Comparison of ENCODE assay signal across 8 cellular contexts in the genomic region with DNA sequence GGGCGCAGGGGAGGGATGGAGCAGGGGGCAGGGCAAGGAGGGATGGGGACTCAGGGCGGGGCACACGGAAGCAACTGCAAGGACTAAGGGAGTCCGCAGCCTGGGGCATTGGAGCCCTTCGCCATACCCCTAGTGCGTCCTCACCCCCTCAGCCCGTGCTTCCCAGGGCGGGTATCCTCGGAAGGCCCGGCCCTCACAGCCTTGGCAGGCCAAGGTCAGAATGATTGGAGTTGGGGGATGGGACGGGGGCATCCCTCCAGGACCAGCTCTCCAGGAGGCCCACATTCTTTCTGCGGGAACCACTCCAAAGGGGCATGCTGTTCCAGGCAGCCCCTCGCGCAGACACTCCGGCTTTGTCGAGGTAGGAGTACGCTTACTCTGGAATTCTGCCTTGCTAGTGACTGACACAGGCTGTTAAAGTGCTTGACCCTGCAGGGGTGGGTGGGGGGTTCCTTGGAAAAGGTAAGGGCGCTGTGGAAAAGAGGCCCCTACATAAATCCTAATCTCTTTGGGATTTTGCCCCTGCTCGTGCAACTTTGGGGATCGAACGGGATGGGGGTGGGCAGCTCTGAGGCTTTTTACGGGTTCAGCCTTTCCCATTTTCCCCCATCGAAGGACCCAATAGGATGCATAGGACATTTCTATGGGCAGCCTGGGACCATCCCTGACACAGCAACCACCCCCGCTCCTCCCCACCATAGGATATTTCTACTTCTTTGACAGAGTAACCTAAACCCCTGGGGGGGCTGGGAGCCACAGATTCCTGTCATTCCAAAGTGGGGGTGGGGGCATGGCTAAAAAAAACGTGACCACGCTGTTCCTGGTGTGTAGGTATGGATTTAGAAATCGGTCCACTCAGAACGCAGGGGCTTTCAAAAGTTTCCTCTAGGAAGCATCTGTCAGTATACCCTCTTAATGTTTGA. TPM values are rescaled to one million over a fixed set of nuclear protein-coding genes. Genes with fewer than 3 reads are reported as not detected.
DNase-seq lines count a peak whose midpoint lies in the region; ATAC-seq and TF ChIP-seq lines count a peak whose summit lies in the region.

No MANE protein-coding gene starts in this region.

- WGBS in testis, 2 donors, result 10 to 19% methylated on average over 16 to 27 of the region's 28 CpGs

- peak overlapping the region in 1 of 2 donors; percentile 76 for H3K27ac ChIP-seq in testis

- peak overlapping the region; percentile 98 for H3K4me3 Mint-ChIP-seq in activated CD4-positive, alpha-beta T cell treated with anti-CD3 and anti-CD28 coated beads, Interleukin-2, amount 10 ng/mL, durations not matched to agents 24 days and 14 days
- H3K4me3 Mint-ChIP-seq in activated CD8-positive, alpha-beta T cell treated with anti-CD3 and anti-CD28 coated beads, Interleukin-2, amount 10 ng/mL, durations not matched to agents 7 days and 5 days, result peak overlapping the region; percentile 90

- H3K36me3 ChIP-seq in kidney epithelial cell (ENCODE audit: control insufficient read depth, insufficient read depth, low read length) (no peaks in the 10 kb centered on the region), testis (ENCODE audit: low read depth, missing control alignments) (no peaks in the 10 kb centered on the region)

- H3K4me1 ChIP-seq in testis, result peaks cover 19% of the 10 kb centered on the region

- H3K27ac Mint-ChIP-seq in activated CD4-positive, alpha-beta T cell treated with anti-CD3 and anti-CD28 coated beads, Interleukin-2, amount 10 ng/mL, durations not matched to agents 24 days and 14 days, result peak overlapping the region; percentile 78
- no peak overlapping the region for H3K27ac Mint-ChIP-seq in activated CD8-positive, alpha-beta T cell treated with anti-CD3 and anti-CD28 coated beads, Interleukin-2, amount 10 ng/mL, durations not matched to agents 7 days and 5 days

- H3K27me3 ChIP-seq in kidney epithelial cell (ENCODE audit: control insufficient read depth, insufficient read depth, low read length), result no peaks in the 10 kb centered on the region
- H3K27me3 ChIP-seq in testis, result no peaks in the 10 kb centered on the region

- H3K4me3 ChIP-seq in kidney epithelial cell (ENCODE audit: low read depth, low read length) (peak overlapping the region; percentile 64), testis (peak overlapping the region; percentile 91 to 92)

- H3K36me3 Mint-ChIP-seq in activated CD4-positive, alpha-beta T cell treated with anti-CD3 and anti-CD28 coated beads, Interleukin-2, amount 10 ng/mL, durations not matched to agents 24 days and 14 days (ENCODE audit: low read depth), result peaks cover 29% of the 10 kb centered on the region
- H3K36me3 Mint-ChIP-seq in activated CD8-positive, alpha-beta T cell treated with anti-CD3 and anti-CD28 coated beads, Interleukin-2, amount 10 ng/mL, durations not matched to agents 7 days and 5 days (ENCODE audit: low read depth), result peaks cover 34% of the 10 kb centered on the region

- intact Hi-C loops in activated CD4-positive, alpha-beta T cell treated with anti-CD3 and anti-CD28 coated beads, Interleukin-2, amount 10 ng/mL, durations not matched to agents 24 days and 14 days (cut with micrococcal nuclease), result loop anchor here (1.0 to 10.0 kb wide), 10 partner anchors 51 to 672 kb away; a partner anchor contains a TSS
- intact Hi-C loops in testis (cut with DNase I; ENCODE audit: low total_unique reads), result no loop called here

- H3K9me3 Mint-ChIP-seq in activated CD4-positive, alpha-beta T cell treated with anti-CD3 and anti-CD28 coated beads, Interleukin-2, amount 10 ng/mL, durations not matched to agents 24 days and 14 days, result no peaks in the 10 kb centered on the region
- no peaks in the 10 kb centered on the region for H3K9me3 Mint-ChIP-seq in activated CD8-positive, alpha-beta T cell treated with anti-CD3 and anti-CD28 coated beads, Interleukin-2, amount 10 ng/mL, durations not matched to agents 7 days and 5 days (ENCODE audit: insufficient read depth)

- DNase-seq in activated CD4-positive, alpha-beta T cell treated with anti-CD3 and anti-CD28 coated beads, Interleukin-2, amount 10 ng/mL, durations not matched to agents 24 days and 14 days, result no peak
- no peak for DNase-seq in activated CD4-positive, alpha-beta T cell treated with anti-CD3 and anti-CD28 coated beads, Interleukin-2, amount 50 U/mL, for 48 hours
- DNase-seq in activated CD8-positive, alpha-beta T cell treated with anti-CD3 and anti-CD28 coated beads, Interleukin-2, amount 10 ng/mL, durations not matched to agents 7 days and 5 days, result no peak
- DNase-seq in kidney epithelial cell (ENCODE audit: low read depth) (no peak), testis (no peak), left lobe of liver (ENCODE audit: low spot score) (no peak)

- CTCF ChIA-PET in activated CD8-positive, alpha-beta T cell treated with anti-CD3 and anti-CD28 coated beads, Interleukin-2, amount 10 ng/mL, durations not matched to agents 7 days and 5 days (lab: Charles Lee), result no interaction called here

- H3K27me3 Mint-ChIP-seq in activated CD4-positive, alpha-beta T cell treated with anti-CD3 and anti-CD28 coated beads, Interleukin-2, amount 10 ng/mL, durations not matched to agents 24 days and 14 days, result no peaks in the 10 kb centered on the region
- no peaks in the 10 kb centered on the region for H3K27me3 Mint-ChIP-seq in activated CD8-positive, alpha-beta T cell treated with anti-CD3 and anti-CD28 coated beads, Interleukin-2, amount 10 ng/mL, durations not matched to agents 7 days and 5 days (ENCODE audit: low read depth)

- no peak for TF ChIP-seq CTCF in kidney epithelial cell (IDR thresholded peaks at IDR 0.05; ENCODE audit: insufficient read depth, low read length, poor library complexity, severe bottlenecking)
- no peak for TF ChIP-seq CTCF in testis (IDR thresholded peaks at IDR 0.05)

- no peak for TF ChIP-seq POLR2A in testis (IDR thresholded peaks at IDR 0.05)

- H3K4me1 Mint-ChIP-seq in activated CD4-positive, alpha-beta T cell treated with anti-CD3 and anti-CD28 coated beads, Interleukin-2, amount 10 ng/mL, durations not matched to agents 24 days and 14 days, result peaks cover 42% of the 10 kb centered on the region
- peaks cover 41% of the 10 kb centered on the region for H3K4me1 Mint-ChIP-seq in activated CD8-positive, alpha-beta T cell treated with anti-CD3 and anti-CD28 coated beads, Interleukin-2, amount 10 ng/mL, durations not matched to agents 7 days and 5 days (ENCODE audit: low read depth)

- POLR2A ChIA-PET in activated CD8-positive, alpha-beta T cell treated with anti-CD3 and anti-CD28 coated beads, Interleukin-2, amount 10 ng/mL, durations not matched to agents 7 days and 5 days (lab: Charles Lee), result interaction anchor here (0.6 to 4.7 kb wide), 10 partner anchors 7 to 660 kb away, joined by 3 to 60 read pairs (median 4); a partner anchor contains a TSS

- no peaks in the 10 kb centered on the region for H3K9me3 ChIP-seq in testis

- peak; percentile 72 for ATAC-seq in activated CD8-positive, alpha-beta T cell treated with anti-CD3 and anti-CD28 coated beads, Interleukin-2, amount 10 ng/mL, durations not matched to agents 7 days and 5 days
- ATAC-seq in GM18861 (IDR thresholded peaks at IDR 0.05; ENCODE audit: unreplicated experiment), result no peak
- no peak for ATAC-seq in GM18502 (IDR thresholded peaks at IDR 0.05; ENCODE audit: poor library complexity, unreplicated experiment)
- ATAC-seq in left lobe of liver, result no peak

RNA-seq across cellular contexts. Expression of a gene that starts 0.7 kb away (rescaled TPM):
- 55.7 and 59.3 TPM in 2 replicates for total RNA-seq in activated CD4-positive, alpha-beta T cell treated with anti-CD3 and anti-CD28 coated beads, Interleukin-2, amount 10 ng/mL, durations not matched to agents 24 days and 14 days
- 10 to 100 TPM; 66.5 to 71.9 TPM for total RNA-seq in activated CD8-positive, alpha-beta T cell treated with anti-CD3 and anti-CD28 coated beads, Interleukin-2, amount 10 ng/mL, durations not matched to agents 7 days and 5 days
- total RNA-seq in kidney epithelial cell (47.0 and 59.9 TPM in 2 replicates), testis (10 to 100 TPM; 30.1 to 37.8 TPM), left lobe of liver (7.3 TPM)
- 19.5 TPM for polyA plus RNA-seq in testis (ENCODE audit: insufficient read depth, low read depth, low replicate concordance)

RNA-seq across cellular contexts. Expression of a gene that starts 9.3 kb away (rescaled TPM):
- total RNA-seq in activated CD4-positive, alpha-beta T cell treated with anti-CD3 and anti-CD28 coated beads, Interleukin-2, amount 10 ng/mL, durations not matched to agents 24 days and 14 days, result 1.7 and 2.8 TPM in 2 replicates
- total RNA-seq in activated CD8-positive, alpha-beta T cell treated with anti-CD3 and anti-CD28 coated beads, Interleukin-2, amount 10 ng/mL, durations not matched to agents 7 days and 5 days, result 1 to 10 TPM; 2.8 to 4.0 TPM
- total RNA-seq in kidney epithelial cell, result 4.6 and 6.1 TPM in 2 replicates
- total RNA-seq in testis, result 10 to 100 TPM; 21.4 to 33.6 TPM
- 37.4 TPM for polyA plus RNA-seq in testis (ENCODE audit: insufficient read depth, low read depth, low replicate concordance)
- total RNA-seq in left lobe of liver, result not detected
